1 cellular context compared by ENCODE assay signal in the genomic region with DNA sequence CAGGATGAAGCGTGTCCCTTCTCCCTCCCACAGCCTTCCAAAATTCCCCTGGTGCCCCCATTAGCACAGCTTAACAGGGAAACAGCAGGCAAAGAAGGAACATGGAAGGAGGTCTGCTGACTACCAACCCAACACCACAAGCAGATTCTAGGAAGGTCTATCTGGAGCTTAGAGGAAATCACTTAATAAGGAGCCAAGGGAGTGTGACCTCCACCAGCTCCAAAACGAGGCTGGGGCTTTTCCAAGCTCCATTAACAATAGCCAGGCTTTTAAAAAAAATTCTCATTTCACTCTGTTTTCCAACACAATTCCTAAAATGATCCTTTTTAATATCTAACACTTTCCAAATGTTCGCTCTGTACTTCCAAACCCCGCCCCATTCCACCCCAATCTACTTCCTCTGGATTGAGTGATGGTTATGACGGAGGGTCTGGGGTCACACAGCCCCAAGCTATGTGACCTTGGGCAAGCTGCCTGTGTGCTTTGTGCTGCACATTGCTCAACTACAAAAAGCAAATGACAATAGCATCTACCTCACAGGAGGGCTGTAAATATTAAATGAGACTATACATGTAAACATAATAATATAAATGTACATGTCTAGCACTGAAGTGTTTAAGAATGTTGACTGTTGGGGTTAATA.
TF ChIP-seq lines count a peak whose summit lies in the region.

No MANE protein-coding gene starts in this region.

TF ChIP-seq in HepG2, 621 proteins besides CTCF, POLR2A, EP300 and RAD21 (continued from another document):
- TF ChIP-seq, protein P1, sequence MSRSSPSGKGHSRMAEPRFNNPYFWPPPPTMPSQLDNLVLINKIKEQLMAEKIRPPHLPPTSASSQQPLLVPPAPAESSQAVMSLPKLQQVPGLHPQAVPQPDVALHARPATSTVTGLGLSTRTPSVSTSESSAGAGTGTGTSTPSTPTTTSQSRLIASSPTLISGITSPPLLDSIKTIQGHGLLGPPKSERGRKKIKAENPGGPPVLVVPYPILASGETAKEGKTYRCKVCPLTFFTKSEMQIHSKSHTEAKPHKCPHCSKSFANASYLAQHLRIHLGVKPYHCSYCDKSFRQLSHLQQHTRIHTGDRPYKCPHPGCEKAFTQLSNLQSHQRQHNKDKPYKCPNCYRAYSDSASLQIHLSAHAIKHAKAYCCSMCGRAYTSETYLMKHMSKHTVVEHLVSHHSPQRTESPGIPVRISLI (CRISPR knock-in tag; IDR thresholded peaks at IDR 0.05; ENCODE audit: borderline replicate concordance) = peak; percentile 37; the same call in 1 of the 2 replicates
- TF ChIP-seq ATAD3A (CRISPR knock-in tag; IDR thresholded peaks at IDR 0.05) (no peak), NR2C2 (CRISPR knock-in tag; IDR thresholded peaks at IDR 0.05; ENCODE audit: borderline replicate concordance) (peak; percentile 77)
